Comparison of ENCODE assay signal across 1 cellular context in genomic region chr5:172806897-172807672, GRCh38.
TF ChIP-seq lines count a peak whose summit lies in the region.

No MANE protein-coding gene starts in this region.

TF ChIP-seq in GM12878, 131 proteins besides CTCF, POLR2A, EP300 and RAD21 (continued from another document and continues in another):
- no peak for TF ChIP-seq ZBTB11 (CRISPR knock-in tag; IDR thresholded peaks at IDR 0.05)
- no peak for TF ChIP-seq SMAD1 (IDR thresholded peaks at IDR 0.05; ENCODE audit: low read depth, partially characterized antibody)
- TF ChIP-seq SREBF2 (IDR thresholded peaks at IDR 0.05; ENCODE audit: low read length) = no peak
- no peak for TF ChIP-seq EZH2 (IDR thresholded peaks at IDR 0.05; ENCODE audit: borderline replicate concordance, control insufficient read depth, low read depth, low read length)
- TF ChIP-seq SRF (IDR thresholded peaks at IDR 0.05; ENCODE audit: low read depth in 2 of 2, low read length in 2 of 2) = no peak
- no peak for TF ChIP-seq KDM1A (IDR thresholded peaks at IDR 0.05; ENCODE audit: borderline replicate concordance)
- no peak for TF ChIP-seq ZNF24 (IDR thresholded peaks at IDR 0.05)
- no peak for TF ChIP-seq NKRF (conservative IDR thresholded peaks at IDR 0.05)
- TF ChIP-seq ZBTB4 (CRISPR knock-in tag; IDR thresholded peaks at IDR 0.05) = no peak
- no peak for TF ChIP-seq ATF3 (IDR thresholded peaks at IDR 0.05; ENCODE audit: borderline replicate concordance, extremely low read depth, low read depth, low read length)
- no peak for TF ChIP-seq RELA (IDR thresholded peaks at IDR 0.05; ENCODE audit: borderline replicate concordance, partially characterized antibody)
- peak; percentile 50 for TF ChIP-seq MEF2B (IDR thresholded peaks at IDR 0.05; ENCODE audit: partially characterized antibody, poor library complexity, severe bottlenecking)
- no peak for TF ChIP-seq YBX1 (IDR thresholded peaks at IDR 0.05)
- no peak for TF ChIP-seq HDAC2 (IDR thresholded peaks at IDR 0.05)
- no peak for TF ChIP-seq STAT1 (conservative IDR thresholded peaks at IDR 0.05)
- TF ChIP-seq E4F1 (IDR thresholded peaks at IDR 0.05; ENCODE audit: borderline replicate concordance, partially characterized antibody) = no peak
- TF ChIP-seq SUPT20H (IDR thresholded peaks at IDR 0.05; ENCODE audit: borderline replicate concordance, control insufficient read depth, low read depth, low read length) = no peak
- TF ChIP-seq SMC3 (IDR thresholded peaks at IDR 0.05; ENCODE audit: borderline replicate concordance, low read length) = no peak
- no peak for TF ChIP-seq CEBPB (IDR thresholded peaks at IDR 0.05; ENCODE audit: borderline replicate concordance in 1 of 2, low read depth in 2 of 2, low read length in 2 of 2)
- no peak for TF ChIP-seq SUZ12 (IDR thresholded peaks at IDR 0.05; ENCODE audit: unreplicated experiment)
- no peak; a peak in 2 of 4 replicates for TF ChIP-seq IKZF2 (IDR thresholded peaks at IDR 0.05)
- no peak for TF ChIP-seq IRF5 (IDR thresholded peaks at IDR 0.05; ENCODE audit: borderline replicate concordance)
- no peak for TF ChIP-seq CEBPZ (IDR thresholded peaks at IDR 0.05; ENCODE audit: low read depth, low read length)
- TF ChIP-seq MYB (IDR thresholded peaks at IDR 0.05; ENCODE audit: borderline replicate concordance, low read depth, low read length) = no peak
- no peak for TF ChIP-seq ESRRA (IDR thresholded peaks at IDR 0.05; ENCODE audit: low read length)
- TF ChIP-seq ZBTB33 (IDR thresholded peaks at IDR 0.05) = no peak
- no peak for TF ChIP-seq RELB (IDR thresholded peaks at IDR 0.05; ENCODE audit: low read depth)
- TF ChIP-seq RFX5 (IDR thresholded peaks at IDR 0.05; ENCODE audit: low read depth, low read length) = no peak
- TF ChIP-seq MAX (IDR thresholded peaks at IDR 0.05; ENCODE audit: low read depth, low read length) = no peak; the same call in 1 of the 2 replicates
- TF ChIP-seq SP1 (IDR thresholded peaks at IDR 0.05; ENCODE audit: low read depth, low read length) = peak; percentile 39
- TF ChIP-seq FOXK2 (IDR thresholded peaks at IDR 0.05) = no peak
- no peak for TF ChIP-seq CHD4 (IDR thresholded peaks at IDR 0.05)
